8 cellular contexts compared by ENCODE assay signal in genomic region chr1:1615256-1616044, GRCh38. TPM values are rescaled to one million over a fixed set of nuclear protein-coding genes. Genes with fewer than 3 reads are reported as not detected.
DNase-seq lines count a peak whose midpoint lies in the region; ATAC-seq and TF ChIP-seq lines count a peak whose summit lies in the region.

Gene MIB2 (plus strand): TSS chr1:1615500. CDS start chr1:1623453, 7,953 bp downstream.

- no peak for TF ChIP-seq CTCF in liver (IDR thresholded peaks at IDR 0.05; ENCODE audit: low read depth, low read length, missing input control)

- ATAC-seq in GM19395 (IDR thresholded peaks at IDR 0.05; ENCODE audit: unreplicated experiment) = peak; percentile 77
- peak; percentile 62 for ATAC-seq in HG03558 (IDR thresholded peaks at IDR 0.05; ENCODE audit: extremely low read depth, unreplicated experiment)

- peaks cover 0 to 6% (median 0%) of the 10 kb centered on the region in 4 donors for H3K36me3 ChIP-seq in liver (ENCODE audit: control insufficient read depth in 4 of 4, insufficient read depth in 3 of 4, low read depth in 1 of 4, low read length in 3 of 4)

- peak within 1 kb of the TSS; percentile 73 to 97 (median 85) for H3K4me3 ChIP-seq in liver (ENCODE audit: low read depth in 1 of 3, low read length in 3 of 3)

- H3K27ac ChIP-seq in liver (ENCODE audit: low read depth in 1 of 2, low read length in 2 of 2) = peak within 1 kb of the TSS; percentile 94 to 100

- H3K9ac ChIP-seq in liver (ENCODE audit: low read depth in 1 of 2, low read length in 2 of 2) = peak within 1 kb of the TSS; percentile 63 to 95

- no peaks in the 10 kb centered on the region for H3K9me3 ChIP-seq in liver (ENCODE audit: control insufficient read depth in 4 of 4, low read length in 3 of 4)

- WGBS in liver = under 1% methylated on average over 107 of the region's 107 CpGs

- peaks cover 11 to 63% (median 52%) of the 10 kb centered on the region in 4 donors for H3K4me1 ChIP-seq in liver (ENCODE audit: control insufficient read depth in 4 of 4, insufficient read depth in 4 of 4, low read length in 3 of 4)

- DNase-seq in CD1c-positive myeloid dendritic cell (ENCODE audit: extremely low spot score) = peak; percentile 100
- peak; percentile 99 for DNase-seq in NCI-H82 (lab: John Stamatoyannopoulos, UW)
- DNase-seq in activated CD4-positive, alpha-beta T cell treated with anti-CD3 and anti-CD28 coated beads, Interleukin-2, amount 50 U/mL, for 48 hours = peak; percentile 95 to 96
- DNase-seq in dermis blood vessel endothelial cell = peak; percentile 98
- DNase-seq in stimulated activated CD4-positive, alpha-beta T cell treated with anti-CD3 and anti-CD28 coated beads, Interleukin-4, amount 100 ng/mL, for 24 hours = peak; percentile 96

- TF ChIP-seq RAD21 in liver (IDR thresholded peaks at IDR 0.05) = no peak

- H3K27me3 ChIP-seq in liver (ENCODE audit: control insufficient read depth in 4 of 4, insufficient read depth in 4 of 4, low read length in 3 of 4) = no peaks in the 10 kb centered on the region

TF ChIP-seq in liver, 16 proteins besides CTCF, POLR2A, EP300 and RAD21:
- peak in 1 of 2 donors; percentile 93 for TF ChIP-seq GABPA (IDR thresholded peaks at IDR 0.05 in 1 of 2, conservative IDR thresholded peaks at IDR 0.05 in 1 of 2)
- peak; percentile 35 for TF ChIP-seq SP1 (IDR thresholded peaks at IDR 0.05)
- TF ChIP-seq MAX (IDR thresholded peaks at IDR 0.05) = no peak
- TF ChIP-seq EGR1 (IDR thresholded peaks at IDR 0.05; ENCODE audit: low read depth in 2 of 2) = peak; percentile 43 to 84
TF ChIP-seq in liver: peak in this region for 3.

RNA-seq across cellular contexts. Expression of gene MIB2, which starts in this region (rescaled TPM):
- total RNA-seq in dermis blood vessel endothelial cell (49.2 and 71.0 TPM in 2 replicates), liver (10 to 100 TPM; 19.8 to 33.0 TPM)
- 10 to 100 TPM in 1 of 2 donors, 1 to 10 TPM in 1; 9.8 to 18.7 TPM for polyA plus RNA-seq in liver

Comparison
In these comparisons a context has a peak if more than half of its experiments do, and no peak if none do; other contexts are left out.
1. Peak in every context shown above with its lines: DNase-seq, ATAC-seq, H3K4me3 ChIP-seq and H3K27ac ChIP-seq.